ENCODE assay signal across 13 cellular contexts in genomic region chr20:9344080-9344920, GRCh38.
DNase-seq lines count a peak whose midpoint lies in the region; ATAC-seq and TF ChIP-seq lines count a peak whose summit lies in the region.
"Had no signal": no experiment of that assay in that cellular context is flagged by ENCODE, and none has a peak within 500 bp of the region (broad histone marks: within the 10 kb centered on the region; RNA-seq: fewer than 3 reads in every experiment).

No MANE protein-coding gene starts in this region.

- H3K36me3 ChIP-seq in left lung (no peaks in the 10 kb centered on the region), upper lobe of right lung (no peaks in the 10 kb centered on the region)

- H3K4me3 Mint-ChIP-seq in endothelial cell (ENCODE audit: unreplicated experiment): no peak overlapping the region
- H3K4me3 Mint-ChIP-seq: IgD-negative memory B cell, naive B cell had no signal

- intact Hi-C loops in left lung (cut with DNase I) (no loop called here), upper lobe of right lung (cut with DNase I) (no loop called here)

- H3K27ac ChIP-seq in left lung: peak overlapping the region; percentile 45 to 63
- H3K27ac ChIP-seq in upper lobe of right lung: peak overlapping the region; percentile 59
- H3K27ac ChIP-seq: tibial artery had no signal

- H3K9me3 Mint-ChIP-seq in endothelial cell (ENCODE audit: unreplicated experiment): no peaks in the 10 kb centered on the region
- H3K9me3 Mint-ChIP-seq: naive B cell had no signal

- H3K36me3 Mint-ChIP-seq in endothelial cell (ENCODE audit: low read depth, unreplicated experiment): no peaks in the 10 kb centered on the region
- H3K36me3 Mint-ChIP-seq: IgD-negative memory B cell, naive B cell had no signal

- H3K9me3 ChIP-seq in left lung (no peaks in the 10 kb centered on the region), upper lobe of right lung (no peaks in the 10 kb centered on the region)
- H3K9me3 ChIP-seq: tibial artery had no signal

- peaks cover 2% of the 10 kb centered on the region for H3K27me3 Mint-ChIP-seq in endothelial cell (ENCODE audit: unreplicated experiment)
- H3K27me3 Mint-ChIP-seq: IgD-negative memory B cell had no signal

- H3K27me3 ChIP-seq in left lung (no peaks in the 10 kb centered on the region), upper lobe of right lung (no peaks in the 10 kb centered on the region)
- H3K27me3 ChIP-seq: tibial artery had no signal

- peak overlapping the region; percentile 54 for H3K27ac Mint-ChIP-seq in endothelial cell (ENCODE audit: unreplicated experiment)
- H3K27ac Mint-ChIP-seq: IgD-negative memory B cell, naive B cell had no signal

- ATAC-seq in left lung: no peak
- ATAC-seq in upper lobe of right lung: no peak
- no peak for ATAC-seq in HG03354 (IDR thresholded peaks at IDR 0.05; ENCODE audit: poor library complexity, severe bottlenecking, unreplicated experiment)
- ATAC-seq in HG03469 (IDR thresholded peaks at IDR 0.05; ENCODE audit: unreplicated experiment): no peak

- H3K4me3 ChIP-seq in left lung (no peak overlapping the region), upper lobe of right lung (no peak overlapping the region)
- H3K4me3 ChIP-seq: tibial artery had no signal

- DNase-seq in NCI-H2227 treated with DMSO at 0.1 percent for 48 hours (lab: John Stamatoyannopoulos, UW) (peak; percentile 28), NCI-H2227 (lab: John Stamatoyannopoulos, UW; ENCODE audit: unreplicated experiment) (no peak), endothelial cell (ENCODE audit: low spot score) (no peak), left lung (no peak), upper lobe of right lung (no peak), NCI-H524 treated with DMSO at 0.1 percent for 48 hours (lab: John Stamatoyannopoulos, UW) (no peak)
- DNase-seq: ACHN, naive B cell, NCI-H226, tibial artery had no signal

- peaks cover 5 to 13% of the 10 kb centered on the region in 2 donors for H3K4me1 ChIP-seq in left lung
- peaks cover 16% of the 10 kb centered on the region for H3K4me1 ChIP-seq in upper lobe of right lung

- no peak for TF ChIP-seq CTCF in endothelial cell (IDR thresholded peaks at IDR 0.05; ENCODE audit: unreplicated experiment)
- no peak for TF ChIP-seq CTCF in left lung (IDR thresholded peaks at IDR 0.05)
- no peak for TF ChIP-seq CTCF in upper lobe of right lung (IDR thresholded peaks at IDR 0.05)

- peaks cover 11% of the 10 kb centered on the region for H3K4me1 Mint-ChIP-seq in endothelial cell (ENCODE audit: unreplicated experiment)
- H3K4me1 Mint-ChIP-seq: IgD-negative memory B cell, naive B cell had no signal
